Comparison of ENCODE assay signal across 8 cellular contexts in genomic region chr3:161854232-161854771, GRCh38.
A peak's percentile ranks its signal among the peaks of the same experiment; 100 is the strongest.
DNase-seq lines count a peak whose midpoint lies in the region; ATAC-seq and TF ChIP-seq lines count a peak whose summit lies in the region.

No MANE protein-coding gene starts in this region.

- H3K4me1 ChIP-seq in PC-3 (ENCODE audit: insufficient read depth, low read length) (peaks cover 23% of the 10 kb centered on the region), adrenal gland (replicated peaks in 1 of 2) (no peaks in the 10 kb centered on the region), suprapubic skin (no peaks in the 10 kb centered on the region)
- H3K4me1 ChIP-seq in naive thymus-derived CD4-positive, alpha-beta T cell (ENCODE audit: control insufficient read depth in 2 of 2, insufficient read depth in 2 of 2, low read length in 2 of 2) = no peaks in the 10 kb centered on the region

- ATAC-seq in HG03025 (IDR thresholded peaks at IDR 0.05; ENCODE audit: low FRiP score, unreplicated experiment) (peak; percentile 48), PC-3 (peak; percentile 89)
- no peak for ATAC-seq in naive thymus-derived CD4-positive, alpha-beta T cell

- intact Hi-C loops in PC-3 (cut with micrococcal nuclease) = loop anchor here (1.0 to 5.0 kb wide), 5 partner anchors 36 to 948 kb away; no protein-coding TSS in a partner anchor
- intact Hi-C loops in naive thymus-derived CD4-positive, alpha-beta T cell (cut with micrococcal nuclease) = loop anchor here in 1 of 2 donors (5.0 to 10.0 kb wide), 2 partner anchors 350 to 1203 kb away; no protein-coding TSS in a partner anchor
- intact Hi-C loops in adrenal gland (cut with DNase I) = no loop called here

- H3K9me2 ChIP-seq in PC-3 (replicated peaks; ENCODE audit: low read length) = no peaks in the 10 kb centered on the region

- BruUV-seq in PC-3 (replicated peaks; lab: Mats Ljungman, UMichigan) = no TSS peak

- no peaks in the 10 kb centered on the region for H3K79me2 ChIP-seq in PC-3 (ENCODE audit: low read length)

- H3K9me3 ChIP-seq in PC-3 (ENCODE audit: low read length) = no peaks in the 10 kb centered on the region
- no peaks in the 10 kb centered on the region for H3K9me3 ChIP-seq in naive thymus-derived CD4-positive, alpha-beta T cell (ENCODE audit: control insufficient read depth in 2 of 3, low read length in 3 of 3)
- no peaks in the 10 kb centered on the region for H3K9me3 ChIP-seq in adrenal gland (replicated peaks in 1 of 3)
- H3K9me3 ChIP-seq in suprapubic skin = no peaks in the 10 kb centered on the region

- H2AFZ ChIP-seq in PC-3 (ENCODE audit: low read length) = peak overlapping the region; percentile 63

- peak; percentile 6 for DNase-seq in stimulated activated CD4-positive, alpha-beta T cell treated with anti-CD3 and anti-CD28 coated beads, Interleukin-1b, Interleukin-23, amount 100 ng/mL, for 48 hours
- DNase-seq in stimulated activated CD4-positive, alpha-beta T cell treated with anti-CD3 and anti-CD28 coated beads, Interleukin-12 subunit alpha, Interleukin-12 subunit beta, amount 100 ng/mL, for 4 hours = no peak
- DNase-seq in PC-3 = peak; percentile 99
- peak; percentile 47 for DNase-seq in fibroblast of villous mesenchyme (ENCODE audit: low read depth)
- DNase-seq in naive thymus-derived CD4-positive, alpha-beta T cell = no peak
- no peak for DNase-seq in adrenal gland
- no peak for DNase-seq in suprapubic skin (ENCODE audit: low spot score in 2 of 2)

- H3K27ac Mint-ChIP-seq in naive thymus-derived CD4-positive, alpha-beta T cell = no peak overlapping the region

- H3K4me2 ChIP-seq in PC-3 (ENCODE audit: low read length) = peak overlapping the region; percentile 61

- H3K27me3 Mint-ChIP-seq in naive thymus-derived CD4-positive, alpha-beta T cell = no peaks in the 10 kb centered on the region

- no peaks in the 10 kb centered on the region for H3K36me3 Mint-ChIP-seq in naive thymus-derived CD4-positive, alpha-beta T cell

- H4K20me1 ChIP-seq in PC-3 (ENCODE audit: low read length) = no peaks in the 10 kb centered on the region

- no peak for TF ChIP-seq POLR2A in adrenal gland (IDR thresholded peaks at IDR 0.05)
- TF ChIP-seq POLR2A in suprapubic skin (IDR thresholded peaks at IDR 0.05) = no peak

- 80 to 90% (median 85%) methylated on average over 3 to 7 of the region's 7 CpGs for WGBS in adrenal gland, 4 donors
- 45% methylated on average over 2 of the region's 7 CpGs for WGBS in suprapubic skin

- H3K27ac ChIP-seq in PC-3 (ENCODE audit: low read length) (peak overlapping the region; percentile 98), adrenal gland (no peak overlapping the region), suprapubic skin (no peak overlapping the region)
- no peak overlapping the region for H3K27ac ChIP-seq in naive thymus-derived CD4-positive, alpha-beta T cell (ENCODE audit: low read depth, low read length)

- POLR2A ChIA-PET in PC-3 (lab: Charles Lee; ENCODE audit: unreplicated experiment) = interaction anchor here (0.6 kb wide), 2 partner anchors 221 to 1142 kb away, joined by 4 to 11 read pairs; no protein-coding TSS in a partner anchor
- POLR2A ChIA-PET in naive thymus-derived CD4-positive, alpha-beta T cell (lab: Charles Lee) = no interaction called here

- peaks cover 0 to 1% (median 0%) of the 10 kb centered on the region in 11 donors for H3K9me3 Mint-ChIP-seq in naive thymus-derived CD4-positive, alpha-beta T cell

- TF ChIP-seq EP300 in suprapubic skin (IDR thresholded peaks at IDR 0.05) = no peak

- H3K27me3 ChIP-seq in PC-3 (ENCODE audit: low read length) (no peaks in the 10 kb centered on the region), adrenal gland (no peaks in the 10 kb centered on the region), suprapubic skin (no peaks in the 10 kb centered on the region)
- H3K27me3 ChIP-seq in naive thymus-derived CD4-positive, alpha-beta T cell (ENCODE audit: control insufficient read depth in 2 of 2, insufficient read depth in 2 of 2, low read length in 2 of 2) = no peaks in the 10 kb centered on the region

- no peak overlapping the region for H3K4me3 ChIP-seq in PC-3 (ENCODE audit: low read length)
- no peak overlapping the region for H3K4me3 ChIP-seq in fibroblast of villous mesenchyme (ENCODE audit: low read depth, low read length)
- H3K4me3 ChIP-seq in naive thymus-derived CD4-positive, alpha-beta T cell (ENCODE audit: low read length) = no peak overlapping the region
- H3K4me3 ChIP-seq in adrenal gland = no peak overlapping the region
- H3K4me3 ChIP-seq in suprapubic skin = no peak overlapping the region

- TF ChIP-seq CTCF in PC-3 (conservative IDR thresholded peaks at IDR 0.05; ENCODE audit: low read depth, low read length) = peak; percentile 72
- TF ChIP-seq CTCF in fibroblast of villous mesenchyme (IDR thresholded peaks at IDR 0.05; ENCODE audit: insufficient read depth, low read depth, low read length) = peak; percentile 23
- TF ChIP-seq CTCF in adrenal gland (IDR thresholded peaks at IDR 0.05) = no peak
- no peak for TF ChIP-seq CTCF in suprapubic skin (IDR thresholded peaks at IDR 0.05)

- H3K36me3 ChIP-seq in PC-3 (ENCODE audit: low read depth, low read length) (no peaks in the 10 kb centered on the region), adrenal gland (replicated peaks in 1 of 2) (no peaks in the 10 kb centered on the region), suprapubic skin (no peaks in the 10 kb centered on the region)
- H3K36me3 ChIP-seq in naive thymus-derived CD4-positive, alpha-beta T cell (ENCODE audit: control insufficient read depth in 2 of 3, insufficient read depth in 3 of 3, low read length in 3 of 3) = no peaks in the 10 kb centered on the region

- CTCF ChIA-PET in PC-3 (lab: Charles Lee) = interaction anchor here (0.6 to 1.1 kb wide), 8 partner anchors 59 to 441 kb away, joined by 3 to 6 read pairs (median 3); no protein-coding TSS in a partner anchor
- CTCF ChIA-PET in naive thymus-derived CD4-positive, alpha-beta T cell (lab: Charles Lee) = no interaction called here

- H3K4me3 Mint-ChIP-seq in naive thymus-derived CD4-positive, alpha-beta T cell = no peak overlapping the region

- no peaks in the 10 kb centered on the region for H3F3A ChIP-seq in PC-3 (ENCODE audit: low read length, unreplicated experiment)

- peak overlapping the region; percentile 87 for H3K9ac ChIP-seq in PC-3 (ENCODE audit: low read length)

- H3K4me1 Mint-ChIP-seq in naive thymus-derived CD4-positive, alpha-beta T cell = peaks cover 0 to 2% (median 0%) of the 10 kb centered on the region in 7 donors

Comparison
In these comparisons a context has a peak if more than half of its experiments do, and no peak if none do; other contexts are left out.
1. DNase-seq: peak in stimulated activated CD4-positive, alpha-beta T cell treated with anti-CD3 and anti-CD28 coated beads, Interleukin-1b, Interleukin-23, amount 100 ng/mL, for 48 hours (single experiment), PC-3 (single experiment) and fibroblast of villous mesenchyme (single experiment); none in stimulated activated CD4-positive, alpha-beta T cell treated with anti-CD3 and anti-CD28 coated beads, Interleukin-12 subunit alpha, Interleukin-12 subunit beta, amount 100 ng/mL, for 4 hours (single experiment), naive thymus-derived CD4-positive, alpha-beta T cell (0 of 9), adrenal gland (0 of 7) and suprapubic skin (0 of 2).
2. CTCF ChIP-seq: peak in PC-3 (single experiment) and fibroblast of villous mesenchyme (single experiment); none in adrenal gland (0 of 6) and suprapubic skin (0 of 2).